In genomic region chr1:81670286-81670685, GRCh38 we compare ENCODE assay signal across 9 cellular contexts.
DNase-seq lines count a peak whose midpoint lies in the region; ATAC-seq and TF ChIP-seq lines count a peak whose summit lies in the region.
"Had no signal": no experiment of that assay in that cellular context is flagged by ENCODE, and none has a peak within 500 bp of the region (broad histone marks: within the 10 kb centered on the region; RNA-seq: fewer than 3 reads in every experiment).

No MANE protein-coding gene starts in this region.

- CTCF ChIA-PET in PC-3 (lab: Charles Lee), result interaction anchor here (0.9 to 1.4 kb wide), 2 partner anchors 33 to 120 kb away, joined by 4 to 5 read pairs; no protein-coding TSS in a partner anchor

- no peak overlapping the region for H2AFZ ChIP-seq in PC-3 (ENCODE audit: low read length)

- peaks cover 0 to 4% of the 10 kb centered on the region in 2 donors for H3K9me3 Mint-ChIP-seq in activated naive CD4-positive, alpha-beta T cell treated with anti-CD3 and anti-CD28 coated beads, Interleukin-2, amount 50 U/mL, for 72 hours

- H3K4me3 ChIP-seq in PC-3 (ENCODE audit: low read length), result no peak overlapping the region

- no peak overlapping the region for H3K27ac Mint-ChIP-seq in activated naive CD4-positive, alpha-beta T cell treated with anti-CD3 and anti-CD28 coated beads, Interleukin-2, amount 50 U/mL, for 72 hours

- H3K36me3 Mint-ChIP-seq in activated naive CD4-positive, alpha-beta T cell treated with anti-CD3 and anti-CD28 coated beads, Interleukin-2, amount 50 U/mL, for 72 hours, result no peaks in the 10 kb centered on the region

- no peaks in the 10 kb centered on the region for H3K36me3 ChIP-seq in PC-3 (ENCODE audit: low read depth, low read length)

- peaks cover 3% of the 10 kb centered on the region; the same call in 1 of the 2 replicates for H3K4me1 ChIP-seq in PC-3 (ENCODE audit: insufficient read depth, low read length)

- no peak overlapping the region for H3K4me2 ChIP-seq in PC-3 (ENCODE audit: low read length)

- no peaks in the 10 kb centered on the region for H3K9me3 ChIP-seq in PC-3 (ENCODE audit: low read length)

- H3K79me2 ChIP-seq in PC-3 (ENCODE audit: low read length), result no peaks in the 10 kb centered on the region

- no peaks in the 10 kb centered on the region for H3K27me3 ChIP-seq in PC-3 (ENCODE audit: low read length)

- TF ChIP-seq CTCF in PC-3 (conservative IDR thresholded peaks at IDR 0.05; ENCODE audit: low read depth, low read length), result no peak
- no peak for TF ChIP-seq CTCF in GM10266 (IDR thresholded peaks at IDR 0.05; ENCODE audit: control insufficient read depth, insufficient read depth, low read depth, missing control alignments)

- POLR2A ChIA-PET in PC-3 (lab: Charles Lee; ENCODE audit: unreplicated experiment), result no interaction called here

- intact Hi-C loops in PC-3 (cut with micrococcal nuclease), result no loop called here

- DNase-seq in D341Med (ENCODE audit: low spot score) (peak; percentile 14), PC-3 (peak; percentile 96), fibroblast of the conjunctiva (ENCODE audit: low read depth) (peak; percentile 75), pons (ENCODE audit: low spot score) (peak; percentile 72), GM10266 (ENCODE audit: extremely low spot score) (no peak)
- DNase-seq in stimulated activated CD4-positive, alpha-beta T cell treated with anti-CD3 and anti-CD28 coated beads, Interleukin-2, amount 100 ng/mL, for 48 hours, result no peak
- no peak for DNase-seq in activated naive CD4-positive, alpha-beta T cell treated with anti-CD3 and anti-CD28 coated beads, Interleukin-2, amount 50 U/mL, for 72 hours (ENCODE audit: low spot score in 2 of 2)
- DNase-seq: KG1 had no signal

- no peaks in the 10 kb centered on the region for H3F3A ChIP-seq in PC-3 (ENCODE audit: low read length, unreplicated experiment)

- H3K9ac ChIP-seq in PC-3 (ENCODE audit: low read length), result no peak overlapping the region

- no peaks in the 10 kb centered on the region for H4K20me1 ChIP-seq in PC-3 (ENCODE audit: low read length)

- no TSS peak for BruUV-seq in PC-3 (replicated peaks; lab: Mats Ljungman, UMichigan)

- ATAC-seq in PC-3 (peak; percentile 100), HG02884 (IDR thresholded peaks at IDR 0.05; ENCODE audit: unreplicated experiment) (no peak)
- ATAC-seq in activated naive CD4-positive, alpha-beta T cell treated with anti-CD3 and anti-CD28 coated beads, Interleukin-2, amount 50 U/mL, for 72 hours, result no peak

- H3K9me2 ChIP-seq in PC-3 (replicated peaks; ENCODE audit: low read length), result no peaks in the 10 kb centered on the region

- no peak overlapping the region for H3K27ac ChIP-seq in PC-3 (ENCODE audit: low read length)

Comparison
In these comparisons a context has a peak if more than half of its experiments do, and no peak if none do; other contexts are left out.
1. DNase-seq: peak in D341Med (single experiment), PC-3 (single experiment), fibroblast of the conjunctiva (single experiment) and pons (single experiment); none in GM10266 (single experiment), stimulated activated CD4-positive, alpha-beta T cell treated with anti-CD3 and anti-CD28 coated beads, Interleukin-2, amount 100 ng/mL, for 48 hours (0 of 2) and activated naive CD4-positive, alpha-beta T cell treated with anti-CD3 and anti-CD28 coated beads, Interleukin-2, amount 50 U/mL, for 72 hours (0 of 2).